9 cellular contexts compared by ENCODE assay signal in the genomic region with DNA sequence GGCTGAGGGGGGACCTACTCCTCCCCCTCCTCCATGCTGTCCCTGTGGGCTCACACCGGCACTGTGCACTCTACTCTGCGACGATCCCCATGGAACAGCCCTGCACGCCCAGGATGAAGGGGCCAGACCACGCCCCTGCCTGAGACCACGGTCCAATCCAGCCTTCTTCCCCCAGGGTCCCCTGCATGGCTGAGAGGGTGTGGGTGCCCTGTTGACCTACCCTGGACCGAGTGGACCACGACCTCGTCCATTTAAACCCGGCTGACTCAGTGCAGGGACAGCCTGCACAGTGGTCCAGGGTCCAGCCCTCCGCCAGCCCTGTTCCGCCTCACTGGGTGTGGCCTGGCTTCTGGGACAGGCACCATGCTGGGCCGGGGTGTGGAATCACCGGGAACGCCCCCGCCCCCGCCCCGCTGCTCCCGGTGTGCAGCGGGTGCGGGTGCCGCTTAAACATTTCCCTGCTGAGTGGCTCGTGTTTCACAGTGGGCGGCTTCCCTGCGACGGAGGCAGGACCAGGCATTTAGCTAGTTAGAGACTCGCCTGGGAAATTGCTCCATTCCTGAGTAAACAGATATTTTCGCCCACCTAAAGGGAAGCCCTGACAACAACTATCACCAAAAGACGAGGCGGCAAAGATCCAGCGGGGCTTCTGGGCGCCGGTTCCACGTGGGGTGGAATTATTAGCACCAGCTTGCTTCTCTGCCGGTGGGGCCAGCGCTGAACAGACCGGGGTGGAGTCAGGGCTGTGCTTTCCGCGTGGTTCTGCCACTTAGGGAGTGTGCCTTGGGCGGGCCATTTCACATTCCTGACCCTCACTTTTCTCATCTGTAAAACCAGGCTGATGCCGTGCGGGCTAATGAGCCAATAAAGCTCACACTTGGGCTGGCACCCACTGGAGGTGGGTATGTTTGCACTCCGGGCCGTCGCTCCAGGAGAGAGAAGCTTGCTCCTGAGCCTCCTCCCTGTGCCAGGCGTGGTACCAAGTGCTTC. TPM values are rescaled to one million over a fixed set of nuclear protein-coding genes. Genes with fewer than 3 reads are reported as not detected.
DNase-seq lines count a peak whose midpoint lies in the region; ATAC-seq lines count a peak whose summit lies in the region.
"Had no signal": no experiment of that assay in that cellular context is flagged by ENCODE, and none has a peak within 500 bp of the region (broad histone marks: within the 10 kb centered on the region; RNA-seq: fewer than 3 reads in every experiment).

No MANE protein-coding gene starts in this region.

- H3K36me3 Mint-ChIP-seq in effector memory CD8-positive, alpha-beta T cell (ENCODE audit: insufficient read depth) = no peaks in the 10 kb centered on the region
- H3K36me3 Mint-ChIP-seq: memory B cell had no signal

- DNase-seq in NCI-H2227 (lab: John Stamatoyannopoulos, UW; ENCODE audit: unreplicated experiment) (peak; percentile 36), NCI-H2227 treated with DMSO at 0.1 percent for 48 hours (lab: John Stamatoyannopoulos, UW) (no peak), NCI-H524 treated with DMSO at 0.1 percent for 48 hours (lab: John Stamatoyannopoulos, UW) (peak; percentile 23), posterior vena cava (ENCODE audit: low spot score) (peak; percentile 88)
- DNase-seq in effector memory CD8-positive, alpha-beta T cell = no peak

- no peak overlapping the region for H3K27ac Mint-ChIP-seq in effector memory CD8-positive, alpha-beta T cell
- H3K27ac Mint-ChIP-seq: memory B cell had no signal

- H3K4me3 Mint-ChIP-seq in effector memory CD8-positive, alpha-beta T cell = no peak overlapping the region
- H3K4me3 Mint-ChIP-seq: memory B cell had no signal

- peaks cover 56 to 74% of the 10 kb centered on the region in 2 donors for H3K27me3 Mint-ChIP-seq in effector memory CD8-positive, alpha-beta T cell

- peak; percentile 51 for ATAC-seq in esophagus mucosa
- ATAC-seq in HG03354 (IDR thresholded peaks at IDR 0.05; ENCODE audit: poor library complexity, severe bottlenecking, unreplicated experiment) = no peak
- ATAC-seq in HG03196 (IDR thresholded peaks at IDR 0.05; ENCODE audit: unreplicated experiment) = no peak
- no peak for ATAC-seq in effector memory CD8-positive, alpha-beta T cell (replicated peaks)

- intact Hi-C loops in posterior vena cava (cut with DNase I) = no loop called here

- H3K9me3 Mint-ChIP-seq in effector memory CD8-positive, alpha-beta T cell = no peaks in the 10 kb centered on the region
- H3K9me3 Mint-ChIP-seq: memory B cell had no signal

- peaks cover 4 to 8% of the 10 kb centered on the region in 2 donors for H3K4me1 Mint-ChIP-seq in effector memory CD8-positive, alpha-beta T cell (ENCODE audit: low read depth in 2 of 2)
- H3K4me1 Mint-ChIP-seq: memory B cell had no signal

RNA-seq across cellular contexts. Expression of gene DBH, which starts 22.6 kb away (rescaled TPM):
- total RNA-seq in esophagus mucosa (not detected), posterior vena cava (not detected)

RNA-seq across cellular contexts. Expression of gene FAM163B, which starts 49.5 kb away (rescaled TPM):
- total RNA-seq in esophagus mucosa = not detected
- not detected for total RNA-seq in posterior vena cava

Comparison
In these comparisons a context has a peak if more than half of its experiments do, and no peak if none do; other contexts are left out.
1. DNase-seq: peak in NCI-H2227 (single experiment), NCI-H524 treated with DMSO at 0.1 percent for 48 hours (single experiment) and posterior vena cava (single experiment); none in NCI-H2227 treated with DMSO at 0.1 percent for 48 hours (single experiment) and effector memory CD8-positive, alpha-beta T cell (0 of 3).